Comparison of ENCODE assay signal across 1 cellular context in genomic region chr10:133279961-133280283, GRCh38.
TF ChIP-seq lines count a peak whose summit lies in the region.

No MANE protein-coding gene starts in this region.

TF ChIP-seq in IMR-90, 13 proteins besides CTCF, POLR2A, EP300 and RAD21:
- TF ChIP-seq RCOR1 (IDR thresholded peaks at IDR 0.05; ENCODE audit: insufficient replicate concordance, low read length) (no peak), RFX5 (IDR thresholded peaks at IDR 0.05; ENCODE audit: low read depth, low read length) (no peak), ELK1 (IDR thresholded peaks at IDR 0.05; ENCODE audit: borderline replicate concordance, low read depth, low read length) (no peak), MAFK (IDR thresholded peaks at IDR 0.05; ENCODE audit: low read depth, low read length) (no peak), MXI1 (IDR thresholded peaks at IDR 0.05; ENCODE audit: borderline replicate concordance, low read depth, low read length) (no peak), USF2 (IDR thresholded peaks at IDR 0.05; ENCODE audit: low read depth, low read length) (no peak), SMC3 (IDR thresholded peaks at IDR 0.05; ENCODE audit: low read depth, low read length) (no peak), BHLHE40 (IDR thresholded peaks at IDR 0.05; ENCODE audit: low read depth, low read length) (no peak), FOS (IDR thresholded peaks at IDR 0.05; ENCODE audit: low read depth, low read length) (no peak), CHD1 (IDR thresholded peaks at IDR 0.05; ENCODE audit: low read depth, low read length) (no peak)
TF ChIP-seq in IMR-90: peak in this region for 0.
